20 cellular contexts compared by ENCODE assay signal in the genomic region with DNA sequence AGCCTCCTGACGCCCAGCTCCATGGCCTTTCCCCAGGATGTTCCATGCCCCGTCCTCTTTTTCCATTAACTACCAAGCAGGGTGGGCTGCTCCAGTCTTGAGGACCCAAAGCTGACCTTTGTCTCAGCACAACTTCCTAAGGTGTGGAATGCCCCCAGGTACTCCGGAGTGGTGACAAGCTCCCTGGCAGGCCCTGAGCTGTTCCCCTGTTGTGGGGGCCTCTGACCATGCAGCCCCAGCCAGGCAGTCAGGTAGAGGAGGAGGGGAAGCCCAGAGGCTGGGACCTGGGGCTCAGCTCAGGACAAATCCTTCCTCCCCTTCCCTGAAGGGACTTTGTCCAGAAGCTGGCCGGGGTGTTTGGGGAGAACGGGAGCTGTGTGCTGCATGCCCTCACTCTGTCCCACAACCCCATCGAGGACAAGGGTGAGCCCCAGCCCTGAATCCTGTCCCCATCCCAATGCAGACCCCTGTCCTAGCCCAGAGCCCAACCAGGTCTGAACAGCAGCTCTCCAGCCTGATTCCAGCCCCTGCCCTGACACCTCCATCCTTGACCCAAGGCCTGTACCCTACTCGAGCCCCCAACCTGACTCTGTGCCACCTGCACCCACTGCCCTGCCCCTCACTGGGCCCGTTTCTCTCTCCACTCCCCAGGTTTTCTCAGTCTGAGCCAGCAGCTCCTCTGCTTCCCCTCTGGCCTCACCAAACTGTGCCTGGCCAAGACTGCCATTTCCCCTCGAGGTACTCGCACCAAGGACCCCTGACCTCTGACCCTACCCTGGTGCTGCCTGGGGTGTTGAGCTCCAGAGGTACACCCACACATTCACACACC. TPM values are rescaled to one million over a fixed set of nuclear protein-coding genes. Genes with fewer than 3 reads are reported as not detected.
"Had no signal": no experiment of that assay in that cellular context is flagged by ENCODE, and none has a peak within 500 bp of the region (broad histone marks: within the 10 kb centered on the region; RNA-seq: fewer than 3 reads in every experiment).

No MANE protein-coding gene starts in this region.

- ATAC-seq: esophagus mucosa; gastrocnemius medialis; heart left ventricle; left ventricle myocardium superior; pancreas; sciatic nerve; stimulated activated naive B cell treated with anti-CD40 and anti-IgM and Interleukin-4, amounts not matched to agents 10 μg/mL and 1 μg/mL and 100 μg/mL, for 72 hours; T-cell had no signal

- H3K4me3 Mint-ChIP-seq: immature natural killer cell; memory B cell; neural crest cell; stimulated activated naive B cell treated with anti-CD40 and anti-IgM and Interleukin-4, amounts not matched to agents 10 μg/mL and 1 μg/mL and 100 μg/mL, for 72 hours; T-cell had no signal

- H3K9me3 Mint-ChIP-seq: immature natural killer cell; memory B cell; neural crest cell; stimulated activated naive B cell treated with anti-CD40 and anti-IgM and Interleukin-4, amounts not matched to agents 10 μg/mL and 1 μg/mL and 100 μg/mL, for 72 hours; T-cell had no signal

- H3K27me3 Mint-ChIP-seq: memory B cell had no signal

- H3K27ac Mint-ChIP-seq: memory B cell; stimulated activated naive B cell treated with anti-CD40 and anti-IgM and Interleukin-4, amounts not matched to agents 10 μg/mL and 1 μg/mL and 100 μg/mL, for 72 hours; T-cell had no signal

- H3K36me3 Mint-ChIP-seq: stimulated activated naive B cell treated with anti-CD40 and anti-IgM and Interleukin-4, amounts not matched to agents 10 μg/mL and 1 μg/mL and 100 μg/mL, for 72 hours; T-cell had no signal

- DNase-seq: activated CD8-positive, alpha-beta memory T cell treated with anti-CD3 and anti-CD28 coated beads for 24 hours; activated CD8-positive, alpha-beta memory T cell treated with anti-CD3 and anti-CD28 coated beads, Interleukin-2, amount 50 U/mL, for 48 hours; activated naive CD4-positive, alpha-beta T cell treated with Interleukin-2 at 50 U/mL for 16 hours; cerebellar nuclear complex; cortex of kidney; gastrocnemius medialis; immature natural killer cell; left ventricle myocardium superior; stimulated activated CD4-positive, alpha-beta T cell treated with anti-CD3 and anti-CD28 coated beads, Interleukin-4, amount 100 ng/mL, for 4 hours; stimulated activated naive B cell treated with anti-CD40 and anti-IgM and Interleukin-4, amounts not matched to agents 10 μg/mL and 1 μg/mL and 100 μg/mL, for 72 hours; T-cell had no signal

RNA-seq across cellular contexts. Expression of gene CARMIL3, which starts 4.4 kb away (rescaled TPM):
- total RNA-seq: bronchial epithelial cell had no signal

RNA-seq across cellular contexts. Expression of gene CPNE6, which starts 15.2 kb away (rescaled TPM):
- total RNA-seq: bronchial epithelial cell, esophagus mucosa, gastrocnemius medialis, left ventricle myocardium superior, mononuclear cell, neural crest cell, pancreas, sciatic nerve, T-cell, upper lobe of left lung had no signal
